In the genomic region with DNA sequence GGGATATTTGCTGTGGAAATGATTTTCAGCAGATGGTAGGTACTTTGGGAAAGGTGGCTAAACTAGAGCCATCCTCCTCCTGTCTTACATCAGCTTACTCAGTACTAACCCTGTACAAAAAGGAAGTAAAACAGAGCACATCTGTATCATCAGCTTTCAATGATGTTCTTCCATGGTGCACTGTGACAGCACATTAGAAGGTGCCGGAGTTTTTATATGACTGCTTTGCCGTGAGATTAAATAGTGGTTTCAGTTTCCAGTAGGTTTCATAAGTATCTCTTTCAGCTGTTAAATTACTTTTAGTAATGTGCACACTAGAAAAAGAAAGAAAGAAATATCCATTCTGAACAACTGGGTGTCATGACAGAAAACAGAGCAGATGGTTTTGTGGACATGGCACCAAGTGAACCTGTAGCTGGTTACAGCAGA, we compare ENCODE assay signal across 8 cellular contexts.
DNase-seq lines count a peak whose midpoint lies in the region; ATAC-seq and TF ChIP-seq lines count a peak whose summit lies in the region.

No MANE protein-coding gene starts in this region.

- TF ChIP-seq POLR2A in GM18505 (IDR thresholded peaks at IDR 0.05; ENCODE audit: borderline replicate concordance, extremely low read depth, insufficient read depth, insufficient read length), result no peak

- ATAC-seq in GM18505 (IDR thresholded peaks at IDR 0.05; ENCODE audit: unreplicated experiment), result peak; percentile 98
- peak; percentile 97 for ATAC-seq in GM21526 (IDR thresholded peaks at IDR 0.05; ENCODE audit: low FRiP score, unreplicated experiment)

- H3K4me3 ChIP-seq in duodenal mucosa (ENCODE audit: low read depth in 1 of 2, low read length in 2 of 2) (peak overlapping the region in 1 of 2 donors; percentile 40), brain microvascular endothelial cell (ENCODE audit: low read depth, low read length) (no peak overlapping the region)

- in situ Hi-C loops in brain microvascular endothelial cell (cut with HindIII; ENCODE audit: low pct_ligation_motif_present, low sequenced_read_pairs), result no loop called here

- H3K27ac ChIP-seq in KOPT-K1 (ENCODE audit: low read depth, low read length, poor library complexity, severe bottlenecking), result peak overlapping the region; percentile 24
- no peak overlapping the region for H3K27ac ChIP-seq in duodenal mucosa (ENCODE audit: low read depth, low read length)
- no peak overlapping the region for H3K27ac ChIP-seq in brain microvascular endothelial cell

- DNase-seq in stimulated activated CD4-positive, alpha-beta T cell treated with anti-CD3 and anti-CD28 coated beads, Interleukin-4, amount 100 ng/mL, for 24 hours, result peak; percentile 55
- DNase-seq in OCI-M2 (lab: John Stamatoyannopoulos, UW; ENCODE audit: unreplicated experiment) (no peak), brain microvascular endothelial cell (no peak)
- DNase-seq in activated CD8-positive, alpha-beta memory T cell treated with anti-CD3 and anti-CD28 coated beads for 24 hours, result no peak

- H3K4me1 ChIP-seq in duodenal mucosa (ENCODE audit: control insufficient read depth in 1 of 2, insufficient read depth in 2 of 2, low read length in 2 of 2), result peaks cover 25 to 33% of the 10 kb centered on the region in 2 donors

- peak overlapping the region; percentile 19 to 30 for H3K9ac ChIP-seq in duodenal mucosa (ENCODE audit: low read depth in 1 of 2, low read length in 2 of 2)

- H3K9me3 ChIP-seq in KOPT-K1 (ENCODE audit: insufficient read depth, low read length, poor library complexity, severe bottlenecking) (no peaks in the 10 kb centered on the region), duodenal mucosa (ENCODE audit: control insufficient read depth in 1 of 2, low read length in 2 of 2) (no peaks in the 10 kb centered on the region)

- TF ChIP-seq CTCF in brain microvascular endothelial cell (IDR thresholded peaks at IDR 0.05; ENCODE audit: low read depth, low read length, missing control alignments), result no peak

- H3K27me3 ChIP-seq in duodenal mucosa (ENCODE audit: control insufficient read depth in 1 of 2, insufficient read depth in 2 of 2, low read length in 2 of 2) (no peaks in the 10 kb centered on the region), brain microvascular endothelial cell (replicated peaks) (no peaks in the 10 kb centered on the region)

- H3K36me3 ChIP-seq in KOPT-K1 (ENCODE audit: insufficient read depth, low read length), result no peaks in the 10 kb centered on the region; the same call in 1 of the 2 replicates
- no peaks in the 10 kb centered on the region for H3K36me3 ChIP-seq in duodenal mucosa (ENCODE audit: control insufficient read depth in 1 of 2, insufficient read depth in 2 of 2, low read length in 2 of 2)
- no peaks in the 10 kb centered on the region for H3K36me3 ChIP-seq in brain microvascular endothelial cell (replicated peaks)
